In the genomic region with DNA sequence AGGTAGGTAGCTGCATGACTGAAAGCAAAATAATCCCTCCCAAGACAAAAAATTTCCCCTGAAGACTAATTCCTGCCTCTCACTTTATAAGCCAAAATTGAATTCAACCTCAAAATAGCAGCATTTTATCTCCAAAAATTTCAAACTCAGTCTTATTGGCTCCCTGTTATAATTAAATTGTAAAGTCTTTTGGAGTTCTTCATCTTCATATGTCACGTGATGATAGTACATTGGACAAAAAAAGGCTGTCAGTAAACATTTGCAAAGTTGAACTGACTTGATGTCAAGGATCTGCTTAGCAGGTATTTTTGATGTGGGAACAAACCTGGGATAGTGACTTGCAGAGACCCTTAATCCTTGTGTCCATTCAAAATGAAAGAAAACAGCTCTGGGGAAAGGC, we compare ENCODE assay signal across 31 cellular contexts.
"Had no signal": no experiment of that assay in that cellular context is flagged by ENCODE, and none has a peak within 500 bp of the region (broad histone marks: within the 10 kb centered on the region; RNA-seq: fewer than 3 reads in every experiment).

No MANE protein-coding gene starts in this region.

- H3K27me3 ChIP-seq: ascending aorta, cardiac muscle cell had no signal

- FAIRE-seq: bronchial epithelial cell, TTC549 had no signal

- DNase-seq: activated B cell treated with CpG ODN at 0.5 μM for 24 hours; activated CD4-positive, alpha-beta memory T cell treated with anti-CD3 and anti-CD28 coated beads, Interleukin-2, amount 10 ng/mL, durations not matched to agents 7 days and 5 days; activated CD4-positive, alpha-beta T cell treated with anti-CD3 and anti-CD28 coated beads for 36 hours; activated CD4-positive, alpha-beta T cell treated with anti-CD3 and anti-CD28 coated beads for 48 hours; activated CD4-positive, alpha-beta T cell treated with anti-CD3 and anti-CD28 coated beads, Interleukin-2, amount 10 ng/mL, durations not matched to agents 7 days and 5 days; activated CD4-positive, alpha-beta T cell treated with anti-CD3 and anti-CD28 coated beads, Interleukin-2, amount 50 U/mL, for 48 hours; activated CD4-positive, CD25-positive, alpha-beta regulatory T cell treated with anti-CD3 and anti-CD28 coated beads, Interleukin-2, amount 50 U/mL, for 72 hours; activated CD8-positive, alpha-beta memory T cell treated with anti-CD3 and anti-CD28 coated beads for 24 hours; activated CD8-positive, alpha-beta memory T cell treated with anti-CD3 and anti-CD28 coated beads, Interleukin-2, amount 10 ng/mL, durations not matched to agents 7 days and 5 days; activated CD8-positive, alpha-beta memory T cell treated with anti-CD3 and anti-CD28 coated beads, Interleukin-2, amount 50 U/mL, for 48 hours; activated CD8-positive, alpha-beta T cell treated with anti-CD3 and anti-CD28 coated beads, Interleukin-2, amount 10 ng/mL, durations not matched to agents 7 days and 5 days; activated effector memory CD4-positive, alpha-beta T cell treated with Interleukin-2 at 50 U/mL for 16 hours; activated gamma-delta T cell; activated naive CD4-positive, alpha-beta T cell treated with anti-CD3 and anti-CD28 coated beads, Interleukin-2, amount 10 ng/mL, durations not matched to agents 7 days and 5 days; activated naive CD4-positive, alpha-beta T cell treated with Interleukin-2 at 50 U/mL for 16 hours; activated naive CD8-positive, alpha-beta T cell treated with anti-CD3 and anti-CD28 coated beads, Interleukin-2, amount 10 ng/mL, durations not matched to agents 7 days and 5 days; activated naive CD8-positive, alpha-beta T cell treated with anti-CD3 and anti-CD28 coated beads, Interleukin-2, amount 50 U/mL, for 24 hours; activated T-cell treated with anti-CD3 and anti-CD28 coated beads, Interleukin-2, amount 50 U/mL, for 24 hours; activated T-cell treated with anti-CD3 and anti-CD28 coated beads, Interleukin-2, amount 50 U/mL, for 48 hours; amygdala; anterior cingulate cortex; caudate nucleus; cerebellar nuclear complex; T-helper 1 cell; T-helper 2 cell; T-helper 9 cell had no signal

- H3K27ac ChIP-seq: ascending aorta, cardiac muscle cell, VCaP had no signal

- ATAC-seq: activated CD4-positive, alpha-beta T cell treated with anti-CD3 and anti-CD28 coated beads for 36 hours; activated CD8-positive, alpha-beta memory T cell treated with anti-CD3 and anti-CD28 coated beads, Interleukin-2, amount 10 ng/mL, durations not matched to agents 7 days and 5 days; activated CD8-positive, alpha-beta T cell treated with anti-CD3 and anti-CD28 coated beads, Interleukin-2, amount 10 ng/mL, durations not matched to agents 7 days and 5 days; activated naive CD8-positive, alpha-beta T cell treated with anti-CD3 and anti-CD28 coated beads, Interleukin-2, amount 50 U/mL, for 24 hours had no signal

- H3K36me3 ChIP-seq: ascending aorta, cardiac muscle cell had no signal

- H3K4me3 ChIP-seq: ascending aorta, cardiac muscle cell had no signal

- H3K4me1 ChIP-seq: ascending aorta had no signal
